In the genomic region with DNA sequence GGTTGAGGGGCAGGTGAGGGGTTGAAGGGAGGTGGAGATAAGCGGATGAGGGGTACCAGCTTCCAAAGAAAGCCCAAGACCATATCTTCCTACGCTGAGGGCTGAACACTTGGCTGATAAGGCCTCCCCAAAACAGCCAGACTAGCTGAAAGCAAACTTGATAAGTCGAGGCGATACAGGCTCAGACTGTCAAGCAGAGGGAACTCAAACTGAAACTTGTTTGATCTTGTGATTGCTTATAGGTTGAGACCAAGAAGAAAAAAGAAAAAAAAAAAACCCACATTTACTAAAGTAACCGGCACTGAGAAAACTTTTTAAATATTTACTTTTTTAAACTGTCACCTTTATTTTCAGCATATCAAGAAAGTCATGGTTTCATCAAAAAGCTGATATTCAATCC, we compare ENCODE assay signal across 15 cellular contexts.
DNase-seq lines count a peak whose midpoint lies in the region; ATAC-seq lines count a peak whose summit lies in the region.
"Had no signal": no experiment of that assay in that cellular context is flagged by ENCODE, and none has a peak within 500 bp of the region (broad histone marks: within the 10 kb centered on the region; RNA-seq: fewer than 3 reads in every experiment).

No MANE protein-coding gene starts in this region.

- ATAC-seq in central memory CD8-positive, alpha-beta T cell (replicated peaks; ENCODE audit: extremely low read depth, poor library complexity, severe bottlenecking) = peak; percentile 48
- no peak for ATAC-seq in HG03342 (IDR thresholded peaks at IDR 0.05; ENCODE audit: unreplicated experiment)
- ATAC-seq: lower lobe of right lung, Panc1 had no signal

- no peaks in the 10 kb centered on the region for H3K27me3 Mint-ChIP-seq in T-helper 1 cell treated with Interleukin-12 subunit alpha and Interleukin-12 subunit beta and Interleukin-4 antibody, amounts not matched to agents 30 μg/mL and 1 μg/mL, for 36 hours (ENCODE audit: low read depth)
- no peaks in the 10 kb centered on the region for H3K27me3 Mint-ChIP-seq in central memory CD8-positive, alpha-beta T cell
- H3K27me3 Mint-ChIP-seq in stimulated activated naive CD8-positive, alpha-beta T cell treated with anti-CD3 and anti-CD28 coated beads, Interleukin-15, Interleukin-2, amounts not matched to agents 100 ng/mL and 50 ng/mL, for 24 hours = no peaks in the 10 kb centered on the region

- H3K9me3 Mint-ChIP-seq in T-helper 1 cell treated with Interleukin-12 subunit alpha and Interleukin-12 subunit beta and Interleukin-4 antibody, amounts not matched to agents 30 μg/mL and 1 μg/mL, for 36 hours = no peaks in the 10 kb centered on the region
- no peaks in the 10 kb centered on the region for H3K9me3 Mint-ChIP-seq in central memory CD8-positive, alpha-beta T cell
- no peaks in the 10 kb centered on the region for H3K9me3 Mint-ChIP-seq in stimulated activated naive CD8-positive, alpha-beta T cell treated with anti-CD3 and anti-CD28 coated beads, Interleukin-15, Interleukin-2, amounts not matched to agents 100 ng/mL and 50 ng/mL, for 24 hours

- peaks cover 44% of the 10 kb centered on the region for H3K4me1 Mint-ChIP-seq in T-helper 1 cell treated with Interleukin-12 subunit alpha and Interleukin-12 subunit beta and Interleukin-4 antibody, amounts not matched to agents 30 μg/mL and 1 μg/mL, for 36 hours (ENCODE audit: low read depth)
- H3K4me1 Mint-ChIP-seq in central memory CD8-positive, alpha-beta T cell = peaks cover 75% of the 10 kb centered on the region
- peaks cover 64% of the 10 kb centered on the region for H3K4me1 Mint-ChIP-seq in stimulated activated naive CD8-positive, alpha-beta T cell treated with anti-CD3 and anti-CD28 coated beads, Interleukin-15, Interleukin-2, amounts not matched to agents 100 ng/mL and 50 ng/mL, for 24 hours (ENCODE audit: low read depth)

- peak overlapping the region; percentile 96 for H3K27ac Mint-ChIP-seq in T-helper 1 cell treated with Interleukin-12 subunit alpha and Interleukin-12 subunit beta and Interleukin-4 antibody, amounts not matched to agents 30 μg/mL and 1 μg/mL, for 36 hours
- peak overlapping the region; percentile 39 for H3K27ac Mint-ChIP-seq in central memory CD8-positive, alpha-beta T cell (ENCODE audit: low read depth)
- peak overlapping the region; percentile 37 for H3K27ac Mint-ChIP-seq in stimulated activated naive CD8-positive, alpha-beta T cell treated with anti-CD3 and anti-CD28 coated beads, Interleukin-15, Interleukin-2, amounts not matched to agents 100 ng/mL and 50 ng/mL, for 24 hours

- peaks cover 22% of the 10 kb centered on the region for H3K36me3 Mint-ChIP-seq in T-helper 1 cell treated with Interleukin-12 subunit alpha and Interleukin-12 subunit beta and Interleukin-4 antibody, amounts not matched to agents 30 μg/mL and 1 μg/mL, for 36 hours (ENCODE audit: low read depth)
- H3K36me3 Mint-ChIP-seq in central memory CD8-positive, alpha-beta T cell (ENCODE audit: insufficient read depth) = peaks cover 5% of the 10 kb centered on the region
- no peaks in the 10 kb centered on the region for H3K36me3 Mint-ChIP-seq in stimulated activated naive CD8-positive, alpha-beta T cell treated with anti-CD3 and anti-CD28 coated beads, Interleukin-15, Interleukin-2, amounts not matched to agents 100 ng/mL and 50 ng/mL, for 24 hours (ENCODE audit: low read depth)

- peak; percentile 66 for DNase-seq in activated effector memory CD4-positive, alpha-beta T cell treated with anti-CD3 and anti-CD28 coated beads, Interleukin-2, amount 50 U/mL, for 16 hours
- no peak for DNase-seq in activated effector memory CD4-positive, alpha-beta T cell treated with Interleukin-2 at 50 U/mL for 16 hours
- no peak for DNase-seq in central memory CD8-positive, alpha-beta T cell (ENCODE audit: low spot score in 2 of 2)
- DNase-seq in NCI-H187 treated with DMSO at 0.1 percent for 48 hours (lab: John Stamatoyannopoulos, UW) = no peak
- no peak for DNase-seq in mucosa of gallbladder (ENCODE audit: low spot score)
- DNase-seq: dorsolateral prefrontal cortex, lower lobe of right lung, NCI-H1436 treated with DMSO at 0.1 percent for 48 hours, NCI-H510A, nucleus accumbens, tibial artery had no signal

- H3K4me3 Mint-ChIP-seq in T-helper 1 cell treated with Interleukin-12 subunit alpha and Interleukin-12 subunit beta and Interleukin-4 antibody, amounts not matched to agents 30 μg/mL and 1 μg/mL, for 36 hours = peak overlapping the region; percentile 68
- H3K4me3 Mint-ChIP-seq in central memory CD8-positive, alpha-beta T cell = no peak overlapping the region
- peak overlapping the region; percentile 50 for H3K4me3 Mint-ChIP-seq in stimulated activated naive CD8-positive, alpha-beta T cell treated with anti-CD3 and anti-CD28 coated beads, Interleukin-15, Interleukin-2, amounts not matched to agents 100 ng/mL and 50 ng/mL, for 24 hours

Comparison
In these comparisons a context has a peak if more than half of its experiments do, and no peak if none do; other contexts are left out.
1. H3K27ac Mint-ChIP-seq: peak in every context shown above with its lines; median percentile 96 in T-helper 1 cell treated with Interleukin-12 subunit alpha and Interleukin-12 subunit beta and Interleukin-4 antibody, amounts not matched to agents 30 μg/mL and 1 μg/mL, for 36 hours; 39 in central memory CD8-positive, alpha-beta T cell; 37 in stimulated activated naive CD8-positive, alpha-beta T cell treated with anti-CD3 and anti-CD28 coated beads, Interleukin-15, Interleukin-2, amounts not matched to agents 100 ng/mL and 50 ng/mL, for 24 hours.